14 cellular contexts compared by ENCODE assay signal in the genomic region with DNA sequence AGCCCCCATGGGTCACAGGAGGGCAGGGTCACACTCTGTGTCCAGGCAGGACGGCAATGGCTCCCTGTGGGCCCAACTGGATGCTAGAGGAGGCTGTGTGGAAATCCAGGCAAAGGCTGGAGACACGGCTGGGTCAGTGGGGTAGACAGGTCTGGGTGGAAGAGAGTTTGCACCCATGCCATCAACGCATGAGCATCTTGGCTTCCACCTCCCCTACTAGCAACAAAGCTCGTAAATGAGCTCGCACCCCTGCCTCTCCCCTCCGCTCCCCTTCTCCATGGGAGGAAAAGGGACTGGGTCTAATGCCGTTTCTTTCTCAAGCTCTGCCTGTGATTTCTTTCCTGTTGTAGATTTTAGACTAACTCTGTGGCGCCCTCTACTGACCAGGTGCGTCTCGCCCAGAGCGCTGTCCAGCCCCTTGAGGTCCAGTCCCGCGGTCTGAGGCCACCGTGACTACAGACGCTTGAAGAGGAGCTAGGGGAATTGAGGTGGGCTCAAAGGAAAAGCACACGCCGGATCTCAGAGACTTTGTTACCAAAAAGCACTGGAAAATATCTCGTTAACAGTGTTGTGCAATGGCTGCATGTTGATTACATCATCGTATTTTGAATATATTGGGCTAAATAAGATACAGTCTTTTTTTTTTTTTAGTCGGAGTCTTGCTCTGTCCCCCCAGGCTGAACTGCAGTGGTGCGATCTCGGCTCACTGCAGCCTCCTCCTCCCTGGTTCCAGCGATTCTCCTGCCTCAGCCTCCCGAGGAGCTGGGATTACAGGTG. TPM values are rescaled to one million over a fixed set of nuclear protein-coding genes. Genes with fewer than 3 reads are reported as not detected.
DNase-seq lines count a peak whose midpoint lies in the region; ATAC-seq, FAIRE-seq and TF ChIP-seq lines count a peak whose summit lies in the region.
"Had no signal": no experiment of that assay in that cellular context is flagged by ENCODE, and none has a peak within 500 bp of the region (broad histone marks: within the 10 kb centered on the region; RNA-seq: fewer than 3 reads in every experiment).

No MANE protein-coding gene starts in this region.

- H3K79me2 ChIP-seq in SK-N-SH (ENCODE audit: insufficient read depth) (no peaks in the 10 kb centered on the region), H1 (ENCODE audit: control insufficient read depth in 1 of 2, insufficient read depth in 2 of 2, low read length in 2 of 2) (no peaks in the 10 kb centered on the region)

- H3K4me2 ChIP-seq in SK-N-SH (no peak overlapping the region), H1 (ENCODE audit: insufficient read depth in 1 of 2, low read depth in 2 of 2, low read length in 2 of 2) (no peak overlapping the region)

- peaks cover 19% of the 10 kb centered on the region for H3K9me3 Mint-ChIP-seq in CD4-positive, alpha-beta T cell

- no peak overlapping the region for H2BK20ac ChIP-seq in H1 (ENCODE audit: low read length)

- H3K56ac ChIP-seq in H1 (replicated peaks; ENCODE audit: insufficient read length, low read depth, low read length), result no peak overlapping the region

- H3K4me1 Mint-ChIP-seq in CD4-positive, alpha-beta T cell (ENCODE audit: low read depth), result no peaks in the 10 kb centered on the region
- H3K4me1 Mint-ChIP-seq: activated B cell treated with CpG ODN at 0.5 μM for 24 hours, mesothelial cell of epicardium had no signal

- no peak overlapping the region for H3K9ac ChIP-seq in SK-N-SH
- no peak overlapping the region for H3K9ac ChIP-seq in H1 (replicated peaks in 1 of 4; ENCODE audit: extremely low read depth in 1 of 4, low read depth in 3 of 4, low read length in 3 of 4)

- no peaks in the 10 kb centered on the region for H3F3A ChIP-seq in SK-N-SH (replicated peaks; ENCODE audit: insufficient read depth)

- DNase-seq in SK-N-SH, result peak; percentile 45
- DNase-seq in NCI-H1930 (lab: John Stamatoyannopoulos, UW), result peak; percentile 35 to 77
- peak in 1 of 2 experiments; percentile 47 for DNase-seq in H1 (ENCODE audit: low read depth in 1 of 2, low spot score in 2 of 2)
- DNase-seq in retina, result peak; percentile 88
- no peak for DNase-seq in NCI-H1105 treated with DMSO at 0.1 percent for 48 hours (lab: John Stamatoyannopoulos, UW)
- no peak for DNase-seq in CD4-positive, alpha-beta T cell
- DNase-seq: activated B cell treated with CpG ODN at 0.5 μM for 24 hours; activated naive CD4-positive, alpha-beta T cell had no signal

- H2AK5ac ChIP-seq in H1 (ENCODE audit: low read depth, low read length), result no peak overlapping the region

- intact Hi-C loops in CD4-positive, alpha-beta T cell (cut with DNase I, micrococcal nuclease), result no loop called here

- no peak overlapping the region for H4K5ac ChIP-seq in H1 (ENCODE audit: insufficient read length, low read depth, low read length)

- no peak overlapping the region for H3K18ac ChIP-seq in H1 (ENCODE audit: extremely low read depth, low read length)

- H3K4me1 ChIP-seq in SK-N-SH (ENCODE audit: control insufficient read depth in 1 of 2, insufficient read depth in 2 of 2, low read depth in 1 of 2, low read length in 1 of 2) (no peaks in the 10 kb centered on the region), H1 (replicated peaks in 1 of 4; ENCODE audit: control insufficient read depth in 3 of 4, insufficient read depth in 4 of 4, low read length in 3 of 4) (no peaks in the 10 kb centered on the region; a peak in 1 of 7 replicates)

- H3K23ac ChIP-seq in H1 (ENCODE audit: insufficient read length), result no peak overlapping the region

- no peak for TF ChIP-seq EP300 in SK-N-SH (IDR thresholded peaks at IDR 0.05; ENCODE audit: borderline replicate concordance in 1 of 2, low read depth in 1 of 2, low read length in 1 of 2)
- no peak for TF ChIP-seq EP300 in H1 (IDR thresholded peaks at IDR 0.05; ENCODE audit: borderline replicate concordance in 1 of 2, low read depth in 2 of 2, low read length in 2 of 2)

- H3K23me2 ChIP-seq in H1 (ENCODE audit: low read depth, low read length), result no peaks in the 10 kb centered on the region

- H3K9me2 ChIP-seq in SK-N-SH, result no peaks in the 10 kb centered on the region

- H2BK5ac ChIP-seq in H1 (ENCODE audit: low read depth, low read length), result no peak overlapping the region

- POLR2A ChIA-PET in SK-N-SH (lab: Yijun Ruan, JAX), result no interaction called here
- POLR2A ChIA-PET in H1 (lab: Charles Lee; ENCODE audit: partially characterized antibody), result no interaction called here
- POLR2A ChIA-PET in CD4-positive, alpha-beta T cell (lab: Charles Lee), result no interaction called here

- 22% methylated on average over 23 of the region's 24 CpGs for WGBS in SK-N-SH (ENCODE audit: low lambda C conversion rate)
- 81% methylated on average over 24 of the region's 24 CpGs; no CpG with 5 or more reads in 1 of the 2 experiments for WGBS in H1 (ENCODE audit: extremely low coverage in 1 of 2, insufficient coverage in 1 of 2, insufficient read length in 1 of 2, insufficient replicate concordance in 2 of 2, low coverage in 1 of 2, low lambda C conversion rate in 2 of 2, missing lambda C conversion rate in 1 of 2), 2 experiments

- no peak overlapping the region for H3K4me3 Mint-ChIP-seq in CD4-positive, alpha-beta T cell
- H3K4me3 Mint-ChIP-seq: activated B cell treated with CpG ODN at 0.5 μM for 24 hours, mesothelial cell of epicardium had no signal

- H3K27me3 Mint-ChIP-seq in CD4-positive, alpha-beta T cell, result no peaks in the 10 kb centered on the region
- H3K27me3 Mint-ChIP-seq: activated B cell treated with CpG ODN at 0.5 μM for 24 hours had no signal

- H3K36me3 ChIP-seq in SK-N-SH (replicated peaks in 1 of 2; ENCODE audit: control insufficient read depth in 1 of 2, insufficient read depth in 2 of 2, low read length in 1 of 2) (no peaks in the 10 kb centered on the region), H1 (ENCODE audit: control insufficient read depth in 2 of 4, insufficient read depth in 4 of 4, low read length in 3 of 4) (no peaks in the 10 kb centered on the region)

- H3K79me1 ChIP-seq in H1 (ENCODE audit: low read depth, low read length), result no peaks in the 10 kb centered on the region

- H2BK15ac ChIP-seq in H1 (ENCODE audit: low read length), result no peak overlapping the region

- H3K27me3 ChIP-seq in SK-N-SH (ENCODE audit: insufficient read depth) (no peaks in the 10 kb centered on the region), H1 (replicated peaks in 1 of 4; ENCODE audit: control insufficient read depth in 3 of 4, extremely low read depth in 1 of 4, insufficient read depth in 3 of 4, low read length in 3 of 4) (no peaks in the 10 kb centered on the region)
- no peaks in the 10 kb centered on the region for H3K27me3 ChIP-seq in CD4-positive, alpha-beta T cell (ENCODE audit: control insufficient read depth, insufficient read depth, low read length)

- peak; percentile 29; the same call in 1 of the 2 replicates for TF ChIP-seq RAD21 in SK-N-SH (IDR thresholded peaks at IDR 0.05; ENCODE audit: low read length)
- TF ChIP-seq RAD21 in H1 (IDR thresholded peaks at IDR 0.05 in 1 of 2, conservative IDR thresholded peaks at IDR 0.05 in 1 of 2; ENCODE audit: low read depth in 2 of 2, low read length in 2 of 2), result peak; percentile 24 to 37

- no peak for TF ChIP-seq POLR2A in H1 (IDR thresholded peaks at IDR 0.05; ENCODE audit: control extremely low read depth in 1 of 2, low read depth in 2 of 2, low read length in 2 of 2)

- H3K9me3 ChIP-seq in SK-N-SH, result no peaks in the 10 kb centered on the region; the same call in 1 of the 2 replicates
- H3K9me3 ChIP-seq in H1 (ENCODE audit: insufficient read depth in 2 of 2, low read depth in 1 of 2, low read length in 1 of 2), result peaks cover 57 to 85% of the 10 kb centered on the region in 2 experiments
- peaks cover 14% of the 10 kb centered on the region for H3K9me3 ChIP-seq in CD4-positive, alpha-beta T cell (ENCODE audit: control insufficient read depth, low read length)

- no peak for TF ChIP-seq CTCF in SK-N-SH (IDR thresholded peaks at IDR 0.05)
- peak; percentile 21 to 50 (median 36); a peak in 3 of 4 replicates for TF ChIP-seq CTCF in H1 (IDR thresholded peaks at IDR 0.05; ENCODE audit: control extremely low read depth in 1 of 3, insufficient read depth in 1 of 3, low read depth in 1 of 3, low read length in 3 of 3)
- TF ChIP-seq CTCF in CD4-positive, alpha-beta T cell (IDR thresholded peaks at IDR 0.05), result no peak

- no peak for ATAC-seq in SK-N-SH treated with all-trans-retinoic acid at 6 μM for 48 hours
- ATAC-seq in GM18909 (IDR thresholded peaks at IDR 0.05; ENCODE audit: poor library complexity, unreplicated experiment), result no peak
- no peak for ATAC-seq in CD4-positive, alpha-beta T cell (ENCODE audit: poor library complexity)

- H2BK120ac ChIP-seq in H1 (replicated peaks; ENCODE audit: low read depth, low read length), result no peak overlapping the region

- H4K8ac ChIP-seq in H1 (ENCODE audit: extremely low read depth, insufficient read depth, low read length), result no peak overlapping the region

- no peak overlapping the region for H3K27ac Mint-ChIP-seq in CD4-positive, alpha-beta T cell
- H3K27ac Mint-ChIP-seq: activated B cell treated with CpG ODN at 0.5 μM for 24 hours, mesothelial cell of epicardium had no signal

- FAIRE-seq in H1 (lab: Jason Lieb, UNC), result no peak
- FAIRE-seq: colon had no signal

- H3K4me3 ChIP-seq in SK-N-SH (ENCODE audit: low read depth in 2 of 2, low read length in 1 of 2) (no peak overlapping the region), H1 (ENCODE audit: extremely low read depth in 1 of 4, insufficient read depth in 2 of 4, low read depth in 3 of 4, low read length in 4 of 4) (no peak overlapping the region)
- H3K4me3 ChIP-seq: skin epidermis had no signal

- no peak overlapping the region for H4K91ac ChIP-seq in H1 (replicated peaks; ENCODE audit: insufficient read length, low read length)

- no peaks in the 10 kb centered on the region for H4K20me1 ChIP-seq in SK-N-SH (ENCODE audit: insufficient read depth)
- no peaks in the 10 kb centered on the region for H4K20me1 ChIP-seq in H1 (replicated peaks in 1 of 2; ENCODE audit: control insufficient read depth in 1 of 2, insufficient read depth in 2 of 2, low read length in 2 of 2)

- H3K36me3 Mint-ChIP-seq in CD4-positive, alpha-beta T cell (ENCODE audit: low read depth), result peaks cover 4% of the 10 kb centered on the region

- no peak overlapping the region for H3K4ac ChIP-seq in H1 (replicated peaks; ENCODE audit: insufficient read length, low read depth, low read length)

- H3K14ac ChIP-seq in H1 (ENCODE audit: insufficient read length), result no peak overlapping the region

- no peak overlapping the region for H2BK12ac ChIP-seq in H1 (ENCODE audit: low read depth, low read length)

- CTCF ChIA-PET in SK-N-SH (lab: Yijun Ruan, JAX), result interaction anchor here (0.6 to 1.5 kb wide), 12 partner anchors 9 to 379 kb away, joined by 3 to 8 read pairs (median 3); no protein-coding TSS in a partner anchor
- CTCF ChIA-PET in H1 (lab: Charles Lee; ENCODE audit: partially characterized antibody), result interaction anchor here (1.0 to 1.2 kb wide), 2 partner anchors 9 to 277 kb away, joined by 3 read pairs; no protein-coding TSS in a partner anchor
- CTCF ChIA-PET in CD4-positive, alpha-beta T cell (lab: Charles Lee), result no interaction called here

- H3K27ac ChIP-seq in SK-N-SH (ENCODE audit: low read depth in 2 of 2, low read length in 1 of 2) (no peak overlapping the region), H1 (ENCODE audit: low read depth, low read length) (no peak overlapping the region)
- no peak overlapping the region for H3K27ac ChIP-seq in CD4-positive, alpha-beta T cell (ENCODE audit: low read depth, low read length)
- H3K27ac ChIP-seq: skin epidermis had no signal

- H2AFZ ChIP-seq in SK-N-SH (ENCODE audit: low read depth) (no peak overlapping the region), H1 (ENCODE audit: low read length) (no peak overlapping the region)

RNA-seq across cellular contexts. Expression of a gene that starts 50.7 kb away (rescaled TPM):
- polyA plus RNA-seq in SK-N-SH (2012; rRNA removed) (not detected in 2 replicates), H1 (2011; rRNA removed) (not detected in 2 replicates)
- polyA plus RNA-seq in SK-N-SH (2012; cell fraction: cytosol; rRNA removed), result not detected in 2 replicates
- not detected in 2 replicates for polyA plus RNA-seq in SK-N-SH (2012; cell fraction: nucleus; rRNA removed)
- not detected in 2 replicates for total RNA-seq in H1 (2021; fragmentation: NEBNext Ultra II Directional; extraction: Animal tissue kit (Norgen Biotek cat#: 25700))
- not detected for polyA plus RNA-seq in H1 (2011; cell fraction: cytosol; rRNA removed)
- polyA plus RNA-seq in H1 (2011; cell fraction: nucleus; rRNA removed), result not detected
- polyA plus RNA-seq in H1 (2012, experiment 1 of 2), result not detected in 4 replicates
- not detected for polyA plus RNA-seq in H1 (2012, experiment 2 of 2)
- not detected for polyA plus RNA-seq in H1 (2013, experiment 1 of 2)
- polyA plus RNA-seq in H1 (2013, experiment 2 of 2), result not detected
- polyA minus RNA-seq in H1 (2011; rRNA and poly(A)+ RNA removed), result not detected in 2 replicates
- polyA minus RNA-seq in H1 (2011; cell fraction: cytosol; rRNA and poly(A)+ RNA removed), result not detected
- polyA minus RNA-seq in H1 (2011; cell fraction: nucleus; rRNA and poly(A)+ RNA removed), result not detected
- total RNA-seq in CD4-positive, alpha-beta T cell, result not detected
- total RNA-seq: activated B cell treated with CpG ODN at 0.5 μM for 24 hours, LHCN-M2, mesothelial cell of epicardium had no signal

Comparison
In these comparisons a context has a peak if more than half of its experiments do, and no peak if none do; other contexts are left out.
1. DNase-seq: peak in SK-N-SH (single experiment), NCI-H1930 (2 of 2) and retina (single experiment); none in NCI-H1105 treated with DMSO at 0.1 percent for 48 hours (single experiment) and CD4-positive, alpha-beta T cell (0 of 10).
2. CTCF ChIP-seq: peak in H1 (3 of 3); none in SK-N-SH (single experiment) and CD4-positive, alpha-beta T cell (single experiment).